Comparison of ENCODE assay signal across 1 cellular context in the genomic region with DNA sequence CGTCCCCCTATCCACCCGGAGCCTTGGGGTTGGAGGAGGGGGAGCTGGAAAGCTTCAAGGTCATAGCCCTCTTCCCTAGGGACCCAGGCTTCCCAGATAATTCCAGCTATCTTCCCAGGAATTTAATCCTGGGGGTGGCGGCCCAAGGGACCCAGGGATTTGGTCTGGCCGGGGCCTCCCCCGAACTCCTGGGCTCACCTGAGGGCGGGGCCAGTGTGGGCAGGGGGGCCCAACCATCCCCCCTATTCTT.
TF ChIP-seq lines count a peak whose summit lies in the region.

No MANE protein-coding gene starts in this region.

TF ChIP-seq in K562, 482 proteins besides CTCF, POLR2A, EP300 and RAD21 (continues in another document):
- TF ChIP-seq, protein P1, sequence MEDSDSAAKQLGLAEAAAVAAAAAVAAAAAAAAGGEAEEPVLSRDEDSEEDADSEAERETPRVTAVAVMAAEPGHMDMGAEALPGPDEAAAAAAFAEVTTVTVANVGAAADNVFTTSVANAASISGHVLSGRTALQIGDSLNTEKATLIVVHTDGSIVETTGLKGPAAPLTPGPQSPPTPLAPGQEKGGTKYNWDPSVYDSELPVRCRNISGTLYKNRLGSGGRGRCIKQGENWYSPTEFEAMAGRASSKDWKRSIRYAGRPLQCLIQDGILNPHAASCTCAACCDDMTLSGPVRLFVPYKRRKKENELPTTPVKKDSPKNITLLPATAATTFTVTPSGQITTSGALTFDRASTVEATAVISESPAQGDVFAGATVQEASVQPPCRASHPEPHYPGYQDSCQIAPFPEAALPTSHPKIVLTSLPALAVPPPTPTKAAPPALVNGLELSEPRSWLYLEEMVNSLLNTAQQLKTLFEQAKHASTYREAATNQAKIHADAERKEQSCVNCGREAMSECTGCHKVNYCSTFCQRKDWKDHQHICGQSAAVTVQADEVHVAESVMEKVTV (CRISPR knock-in tag; IDR thresholded peaks at IDR 0.05): 0 out of 2 replicates have a peak, but pooled peaks have one; percentile 4
- TF ChIP-seq HMGN3 (IDR thresholded peaks at IDR 0.05; ENCODE audit: borderline replicate concordance, extremely low read depth, insufficient read length, low read depth, low read length): peak; percentile 39
- peak in 1 of 3 experiments; percentile 3 for TF ChIP-seq YY1 (IDR thresholded peaks at IDR 0.05; ENCODE audit: borderline replicate concordance in 1 of 3, control insufficient read depth in 1 of 3, extremely low read depth in 1 of 3, insufficient read depth in 3 of 3, insufficient read length in 1 of 3, insufficient replicate concordance in 2 of 3, low read depth in 1 of 3, low read length in 2 of 3)
- no peak for TF ChIP-seq ZNF324 (CRISPR knock-in tag; IDR thresholded peaks at IDR 0.05)
- peak; percentile 3 to 43; a peak in 1 of 4 replicates for TF ChIP-seq MAZ (CRISPR knock-in tag; conservative IDR thresholded peaks at IDR 0.05 in 1 of 2, IDR thresholded peaks at IDR 0.05 in 1 of 2)
- TF ChIP-seq ZNF444 (CRISPR knock-in tag; IDR thresholded peaks at IDR 0.05): peak; percentile 21; the same call in 1 of the 2 replicates
- peak; percentile 22; the same call in 1 of the 2 replicates for TF ChIP-seq ESRRA (IDR thresholded peaks at IDR 0.05; ENCODE audit: borderline replicate concordance, low read depth)
- TF ChIP-seq TAF9B (IDR thresholded peaks at IDR 0.05; ENCODE audit: partially characterized antibody): peak; percentile 16
- TF ChIP-seq, protein P2, sequence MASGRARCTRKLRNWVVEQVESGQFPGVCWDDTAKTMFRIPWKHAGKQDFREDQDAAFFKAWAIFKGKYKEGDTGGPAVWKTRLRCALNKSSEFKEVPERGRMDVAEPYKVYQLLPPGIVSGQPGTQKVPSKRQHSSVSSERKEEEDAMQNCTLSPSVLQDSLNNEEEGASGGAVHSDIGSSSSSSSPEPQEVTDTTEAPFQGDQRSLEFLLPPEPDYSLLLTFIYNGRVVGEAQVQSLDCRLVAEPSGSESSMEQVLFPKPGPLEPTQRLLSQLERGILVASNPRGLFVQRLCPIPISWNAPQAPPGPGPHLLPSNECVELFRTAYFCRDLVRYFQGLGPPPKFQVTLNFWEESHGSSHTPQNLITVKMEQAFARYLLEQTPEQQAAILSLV (tag; IDR thresholded peaks at IDR 0.05): no peak
- TF ChIP-seq, protein P3, sequence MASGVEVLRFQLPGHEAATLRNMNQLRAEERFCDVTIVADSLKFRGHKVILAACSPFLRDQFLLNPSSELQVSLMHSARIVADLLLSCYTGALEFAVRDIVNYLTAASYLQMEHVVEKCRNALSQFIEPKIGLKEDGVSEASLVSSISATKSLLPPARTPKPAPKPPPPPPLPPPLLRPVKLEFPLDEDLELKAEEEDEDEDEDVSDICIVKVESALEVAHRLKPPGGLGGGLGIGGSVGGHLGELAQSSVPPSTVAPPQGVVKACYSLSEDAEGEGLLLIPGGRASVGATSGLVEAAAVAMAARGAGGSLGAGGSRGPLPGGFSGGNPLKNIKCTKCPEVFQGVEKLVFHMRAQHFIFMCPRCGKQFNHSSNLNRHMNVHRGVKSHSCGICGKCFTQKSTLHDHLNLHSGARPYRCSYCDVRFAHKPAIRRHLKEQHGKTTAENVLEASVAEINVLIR (CRISPR knock-in tag; IDR thresholded peaks at IDR 0.05): no peak
- TF ChIP-seq TCF3 (CRISPR knock-in tag; IDR thresholded peaks at IDR 0.05): no peak
- 0 out of 2 replicates have a peak, but pooled peaks have one; percentile 37 for TF ChIP-seq TCF7 (IDR thresholded peaks at IDR 0.05; ENCODE audit: borderline replicate concordance)
- TF ChIP-seq, protein P4, sequence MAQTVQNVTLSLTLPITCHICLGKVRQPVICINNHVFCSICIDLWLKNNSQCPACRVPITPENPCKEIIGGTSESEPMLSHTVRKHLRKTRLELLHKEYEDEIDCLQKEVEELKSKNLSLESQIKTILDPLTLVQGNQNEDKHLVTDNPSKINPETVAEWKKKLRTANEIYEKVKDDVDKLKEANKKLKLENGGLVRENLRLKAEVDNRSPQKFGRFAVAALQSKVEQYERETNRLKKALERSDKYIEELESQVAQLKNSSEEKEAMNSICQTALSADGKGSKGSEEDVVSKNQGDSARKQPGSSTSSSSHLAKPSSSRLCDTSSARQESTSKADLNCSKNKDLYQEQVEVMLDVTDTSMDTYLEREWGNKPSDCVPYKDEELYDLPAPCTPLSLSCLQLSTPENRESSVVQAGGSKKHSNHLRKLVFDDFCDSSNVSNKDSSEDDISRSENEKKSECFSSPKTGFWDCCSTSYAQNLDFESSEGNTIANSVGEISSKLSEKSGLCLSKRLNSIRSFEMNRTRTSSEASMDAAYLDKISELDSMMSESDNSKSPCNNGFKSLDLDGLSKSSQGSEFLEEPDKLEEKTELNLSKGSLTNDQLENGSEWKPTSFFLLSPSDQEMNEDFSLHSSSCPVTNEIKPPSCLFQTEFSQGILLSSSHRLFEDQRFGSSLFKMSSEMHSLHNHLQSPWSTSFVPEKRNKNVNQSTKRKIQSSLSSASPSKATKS (CRISPR knock-in tag; IDR thresholded peaks at IDR 0.05): no peak
- TF ChIP-seq, protein P5, sequence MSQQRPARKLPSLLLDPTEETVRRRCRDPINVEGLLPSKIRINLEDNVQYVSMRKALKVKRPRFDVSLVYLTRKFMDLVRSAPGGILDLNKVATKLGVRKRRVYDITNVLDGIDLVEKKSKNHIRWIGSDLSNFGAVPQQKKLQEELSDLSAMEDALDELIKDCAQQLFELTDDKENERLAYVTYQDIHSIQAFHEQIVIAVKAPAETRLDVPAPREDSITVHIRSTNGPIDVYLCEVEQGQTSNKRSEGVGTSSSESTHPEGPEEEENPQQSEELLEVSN (IDR thresholded peaks at IDR 0.05; ENCODE audit: borderline replicate concordance in 1 of 2, extremely low read depth in 1 of 2, insufficient read depth in 1 of 2, insufficient read length in 1 of 2, low read depth in 1 of 2, low read length in 1 of 2, poor library complexity in 1 of 2, severe bottlenecking in 1 of 2): no peak
- TF ChIP-seq, protein P6, sequence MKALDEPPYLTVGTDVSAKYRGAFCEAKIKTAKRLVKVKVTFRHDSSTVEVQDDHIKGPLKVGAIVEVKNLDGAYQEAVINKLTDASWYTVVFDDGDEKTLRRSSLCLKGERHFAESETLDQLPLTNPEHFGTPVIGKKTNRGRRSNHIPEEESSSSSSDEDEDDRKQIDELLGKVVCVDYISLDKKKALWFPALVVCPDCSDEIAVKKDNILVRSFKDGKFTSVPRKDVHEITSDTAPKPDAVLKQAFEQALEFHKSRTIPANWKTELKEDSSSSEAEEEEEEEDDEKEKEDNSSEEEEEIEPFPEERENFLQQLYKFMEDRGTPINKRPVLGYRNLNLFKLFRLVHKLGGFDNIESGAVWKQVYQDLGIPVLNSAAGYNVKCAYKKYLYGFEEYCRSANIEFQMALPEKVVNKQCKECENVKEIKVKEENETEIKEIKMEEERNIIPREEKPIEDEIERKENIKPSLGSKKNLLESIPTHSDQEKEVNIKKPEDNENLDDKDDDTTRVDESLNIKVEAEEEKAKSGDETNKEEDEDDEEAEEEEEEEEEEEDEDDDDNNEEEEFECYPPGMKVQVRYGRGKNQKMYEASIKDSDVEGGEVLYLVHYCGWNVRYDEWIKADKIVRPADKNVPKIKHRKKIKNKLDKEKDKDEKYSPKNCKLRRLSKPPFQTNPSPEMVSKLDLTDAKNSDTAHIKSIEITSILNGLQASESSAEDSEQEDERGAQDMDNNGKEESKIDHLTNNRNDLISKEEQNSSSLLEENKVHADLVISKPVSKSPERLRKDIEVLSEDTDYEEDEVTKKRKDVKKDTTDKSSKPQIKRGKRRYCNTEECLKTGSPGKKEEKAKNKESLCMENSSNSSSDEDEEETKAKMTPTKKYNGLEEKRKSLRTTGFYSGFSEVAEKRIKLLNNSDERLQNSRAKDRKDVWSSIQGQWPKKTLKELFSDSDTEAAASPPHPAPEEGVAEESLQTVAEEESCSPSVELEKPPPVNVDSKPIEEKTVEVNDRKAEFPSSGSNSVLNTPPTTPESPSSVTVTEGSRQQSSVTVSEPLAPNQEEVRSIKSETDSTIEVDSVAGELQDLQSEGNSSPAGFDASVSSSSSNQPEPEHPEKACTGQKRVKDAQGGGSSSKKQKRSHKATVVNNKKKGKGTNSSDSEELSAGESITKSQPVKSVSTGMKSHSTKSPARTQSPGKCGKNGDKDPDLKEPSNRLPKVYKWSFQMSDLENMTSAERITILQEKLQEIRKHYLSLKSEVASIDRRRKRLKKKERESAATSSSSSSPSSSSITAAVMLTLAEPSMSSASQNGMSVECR (CRISPR knock-in tag; IDR thresholded peaks at IDR 0.05): 0 out of 2 replicates have a peak, but pooled peaks have one; percentile 13
- no peak for TF ChIP-seq STAT5B (CRISPR knock-in tag; IDR thresholded peaks at IDR 0.05)
- TF ChIP-seq ZBED1 (IDR thresholded peaks at IDR 0.05): no peak
- TF ChIP-seq, protein P7, sequence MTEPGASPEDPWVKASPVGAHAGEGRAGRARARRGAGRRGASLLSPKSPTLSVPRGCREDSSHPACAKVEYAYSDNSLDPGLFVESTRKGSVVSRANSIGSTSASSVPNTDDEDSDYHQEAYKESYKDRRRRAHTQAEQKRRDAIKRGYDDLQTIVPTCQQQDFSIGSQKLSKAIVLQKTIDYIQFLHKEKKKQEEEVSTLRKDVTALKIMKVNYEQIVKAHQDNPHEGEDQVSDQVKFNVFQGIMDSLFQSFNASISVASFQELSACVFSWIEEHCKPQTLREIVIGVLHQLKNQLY (CRISPR knock-in tag; conservative IDR thresholded peaks at IDR 0.05): no peak
- no peak for TF ChIP-seq DNMT1 (IDR thresholded peaks at IDR 0.05)
- TF ChIP-seq, protein P8, sequence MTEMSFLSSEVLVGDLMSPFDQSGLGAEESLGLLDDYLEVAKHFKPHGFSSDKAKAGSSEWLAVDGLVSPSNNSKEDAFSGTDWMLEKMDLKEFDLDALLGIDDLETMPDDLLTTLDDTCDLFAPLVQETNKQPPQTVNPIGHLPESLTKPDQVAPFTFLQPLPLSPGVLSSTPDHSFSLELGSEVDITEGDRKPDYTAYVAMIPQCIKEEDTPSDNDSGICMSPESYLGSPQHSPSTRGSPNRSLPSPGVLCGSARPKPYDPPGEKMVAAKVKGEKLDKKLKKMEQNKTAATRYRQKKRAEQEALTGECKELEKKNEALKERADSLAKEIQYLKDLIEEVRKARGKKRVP (CRISPR knock-in tag; IDR thresholded peaks at IDR 0.05): no peak; the same call in 1 of the 2 replicates
- TF ChIP-seq, protein P9, sequence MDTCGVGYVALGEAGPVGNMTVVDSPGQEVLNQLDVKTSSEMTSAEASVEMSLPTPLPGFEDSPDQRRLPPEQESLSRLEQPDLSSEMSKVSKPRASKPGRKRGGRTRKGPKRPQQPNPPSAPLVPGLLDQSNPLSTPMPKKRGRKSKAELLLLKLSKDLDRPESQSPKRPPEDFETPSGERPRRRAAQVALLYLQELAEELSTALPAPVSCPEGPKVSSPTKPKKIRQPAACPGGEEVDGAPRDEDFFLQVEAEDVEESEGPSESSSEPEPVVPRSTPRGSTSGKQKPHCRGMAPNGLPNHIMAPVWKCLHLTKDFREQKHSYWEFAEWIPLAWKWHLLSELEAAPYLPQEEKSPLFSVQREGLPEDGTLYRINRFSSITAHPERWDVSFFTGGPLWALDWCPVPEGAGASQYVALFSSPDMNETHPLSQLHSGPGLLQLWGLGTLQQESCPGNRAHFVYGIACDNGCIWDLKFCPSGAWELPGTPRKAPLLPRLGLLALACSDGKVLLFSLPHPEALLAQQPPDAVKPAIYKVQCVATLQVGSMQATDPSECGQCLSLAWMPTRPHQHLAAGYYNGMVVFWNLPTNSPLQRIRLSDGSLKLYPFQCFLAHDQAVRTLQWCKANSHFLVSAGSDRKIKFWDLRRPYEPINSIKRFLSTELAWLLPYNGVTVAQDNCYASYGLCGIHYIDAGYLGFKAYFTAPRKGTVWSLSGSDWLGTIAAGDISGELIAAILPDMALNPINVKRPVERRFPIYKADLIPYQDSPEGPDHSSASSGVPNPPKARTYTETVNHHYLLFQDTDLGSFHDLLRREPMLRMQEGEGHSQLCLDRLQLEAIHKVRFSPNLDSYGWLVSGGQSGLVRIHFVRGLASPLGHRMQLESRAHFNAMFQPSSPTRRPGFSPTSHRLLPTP (IDR thresholded peaks at IDR 0.05; ENCODE audit: borderline replicate concordance, extremely low read depth, insufficient read length): no peak
- TF ChIP-seq HMG20B (CRISPR knock-in tag; IDR thresholded peaks at IDR 0.05): no peak
- TF ChIP-seq POLR2G (IDR thresholded peaks at IDR 0.05; ENCODE audit: low read depth, low read length): peak; percentile 74
- TF ChIP-seq, protein P10, sequence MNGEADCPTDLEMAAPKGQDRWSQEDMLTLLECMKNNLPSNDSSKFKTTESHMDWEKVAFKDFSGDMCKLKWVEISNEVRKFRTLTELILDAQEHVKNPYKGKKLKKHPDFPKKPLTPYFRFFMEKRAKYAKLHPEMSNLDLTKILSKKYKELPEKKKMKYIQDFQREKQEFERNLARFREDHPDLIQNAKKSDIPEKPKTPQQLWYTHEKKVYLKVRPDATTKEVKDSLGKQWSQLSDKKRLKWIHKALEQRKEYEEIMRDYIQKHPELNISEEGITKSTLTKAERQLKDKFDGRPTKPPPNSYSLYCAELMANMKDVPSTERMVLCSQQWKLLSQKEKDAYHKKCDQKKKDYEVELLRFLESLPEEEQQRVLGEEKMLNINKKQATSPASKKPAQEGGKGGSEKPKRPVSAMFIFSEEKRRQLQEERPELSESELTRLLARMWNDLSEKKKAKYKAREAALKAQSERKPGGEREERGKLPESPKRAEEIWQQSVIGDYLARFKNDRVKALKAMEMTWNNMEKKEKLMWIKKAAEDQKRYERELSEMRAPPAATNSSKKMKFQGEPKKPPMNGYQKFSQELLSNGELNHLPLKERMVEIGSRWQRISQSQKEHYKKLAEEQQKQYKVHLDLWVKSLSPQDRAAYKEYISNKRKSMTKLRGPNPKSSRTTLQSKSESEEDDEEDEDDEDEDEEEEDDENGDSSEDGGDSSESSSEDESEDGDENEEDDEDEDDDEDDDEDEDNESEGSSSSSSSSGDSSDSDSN (IDR thresholded peaks at IDR 0.05; ENCODE audit: borderline replicate concordance in 1 of 2, low read depth in 2 of 2, low read length in 2 of 2): 0 out of 4 replicates have a peak, but pooled peaks of 1 of the 2 experiments have one; percentile 25
- TF ChIP-seq HDAC2 (IDR thresholded peaks at IDR 0.05): 0 out of 2 replicates have a peak, but pooled peaks have one; percentile 31
- TF ChIP-seq ZNF165 (CRISPR knock-in tag; IDR thresholded peaks at IDR 0.05; ENCODE audit: borderline replicate concordance): no peak
- peak; percentile 1; the same call in 1 of the 2 replicates for TF ChIP-seq PHF8 (IDR thresholded peaks at IDR 0.05; ENCODE audit: borderline replicate concordance, low read length)
- TF ChIP-seq ZNF143 (CRISPR knock-in tag; IDR thresholded peaks at IDR 0.05): no peak
